ENCODE assay signal across 23 cellular contexts in the genomic region with DNA sequence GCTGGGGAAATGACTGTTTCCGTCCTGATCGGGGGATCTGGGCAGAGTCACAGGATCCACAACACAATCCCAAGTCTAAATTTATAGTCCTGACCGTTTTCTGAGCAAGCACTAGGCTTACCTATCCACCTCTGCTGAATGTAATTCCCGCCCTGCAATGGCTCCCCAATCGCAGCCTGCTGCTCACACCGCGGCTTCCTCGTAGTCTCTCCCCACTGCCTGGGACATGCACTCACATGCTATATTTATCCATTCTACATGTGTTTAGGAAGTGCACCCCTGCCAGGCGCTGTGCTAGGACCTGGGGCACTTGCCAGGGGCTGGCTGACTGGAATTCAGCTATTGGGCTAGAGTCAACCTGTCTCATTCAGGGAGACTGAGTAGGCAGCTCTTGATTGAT.
DNase-seq lines count a peak whose midpoint lies in the region; ATAC-seq, FAIRE-seq and TF ChIP-seq lines count a peak whose summit lies in the region.
"Had no signal": no experiment of that assay in that cellular context is flagged by ENCODE, and none has a peak within 500 bp of the region (broad histone marks: within the 10 kb centered on the region; RNA-seq: fewer than 3 reads in every experiment).

No MANE protein-coding gene starts in this region.

- no peaks in the 10 kb centered on the region for H3F3A ChIP-seq in PC-9 (ENCODE audit: insufficient read depth, low read depth)

- peaks cover 12% of the 10 kb centered on the region for H3K4me1 ChIP-seq in PC-9 (replicated peaks; ENCODE audit: insufficient read depth)
- H3K4me1 ChIP-seq in kidney (ENCODE audit: control insufficient read depth in 1 of 2, insufficient read depth in 1 of 2, low read depth in 1 of 2, low read length in 2 of 2) = no peaks in the 10 kb centered on the region
- no peaks in the 10 kb centered on the region for H3K4me1 ChIP-seq in lower lobe of right lung
- H3K4me1 ChIP-seq in right lobe of liver = no peaks in the 10 kb centered on the region

- TF ChIP-seq CTCF in PC-9 (conservative IDR thresholded peaks at IDR 0.05) (no peak), kidney (IDR thresholded peaks at IDR 0.05; ENCODE audit: borderline replicate concordance, extremely low read depth, insufficient read depth) (no peak), lower lobe of right lung (IDR thresholded peaks at IDR 0.05) (no peak), right lobe of liver (IDR thresholded peaks at IDR 0.05) (no peak)

- H3K9me3 ChIP-seq in PC-9 (ENCODE audit: insufficient read depth, low read depth) (no peaks in the 10 kb centered on the region), kidney (ENCODE audit: control insufficient read depth in 1 of 2, low read length in 2 of 2) (no peaks in the 10 kb centered on the region), lower lobe of right lung (no peaks in the 10 kb centered on the region), right lobe of liver (no peaks in the 10 kb centered on the region)

- H2AFZ ChIP-seq in PC-9 = no peak overlapping the region

- H3K4me3 Mint-ChIP-seq in stimulated activated memory B cell treated with anti-CD40 and anti-IgM and Interleukin-4, amounts not matched to agents 10 μg/mL and 1 μg/mL and 100 μg/mL, for 72 hours = no peak overlapping the region
- H3K4me3 Mint-ChIP-seq: B cell; CD4-positive, CD25-positive, alpha-beta regulatory T cell had no signal

- no peaks in the 10 kb centered on the region for H3K79me2 ChIP-seq in PC-9 (ENCODE audit: low read depth)

- DNase-seq in NCI-H1694 (lab: John Stamatoyannopoulos, UW) (peak; percentile 20), PC-9 (no peak), kidney (peak; percentile 46), lower lobe of right lung (no peak), right lobe of liver (no peak), T-helper 1 cell (no peak)
- DNase-seq: CD4-positive, CD25-positive, alpha-beta regulatory T cell; GOT3; HCEC 1CT; IMR-90; KG1; MM.1S; NCI-H2081; NCI-H2171 treated with DMSO at 0.1 percent for 48 hours; NCI-H345; NCI-H524; NCI-H774; RPMI8226; SHP77 had no signal

- intact Hi-C loops in PC-9 (cut with micrococcal nuclease; ENCODE audit: unreplicated experiment) (no loop called here), kidney (cut with DNase I) (no loop called here), lower lobe of right lung (cut with DNase I) (no loop called here), right lobe of liver (cut with DNase I) (no loop called here)

- no TSS peak for BruUV-seq in PC-9 (replicated peaks; lab: Mats Ljungman, UMichigan)

- no peak for ATAC-seq in lower lobe of right lung
- ATAC-seq in right lobe of liver = no peak
- ATAC-seq in stimulated activated memory B cell treated with anti-CD40 and anti-IgM and Interleukin-4, amounts not matched to agents 10 μg/mL and 1 μg/mL and 100 μg/mL, for 72 hours = no peak

- POLR2A ChIA-PET in PC-9 (lab: Charles Lee; ENCODE audit: unreplicated experiment) = no interaction called here

- H3K4me1 Mint-ChIP-seq in stimulated activated memory B cell treated with anti-CD40 and anti-IgM and Interleukin-4, amounts not matched to agents 10 μg/mL and 1 μg/mL and 100 μg/mL, for 72 hours = no peaks in the 10 kb centered on the region
- H3K4me1 Mint-ChIP-seq: B cell; CD4-positive, CD25-positive, alpha-beta regulatory T cell had no signal

- H3K36me3 ChIP-seq in PC-9 (ENCODE audit: low read depth) = no peaks in the 10 kb centered on the region
- no peaks in the 10 kb centered on the region for H3K36me3 ChIP-seq in kidney (ENCODE audit: control insufficient read depth in 1 of 2, insufficient read depth in 2 of 2, low read length in 2 of 2)
- H3K36me3 ChIP-seq in lower lobe of right lung = no peaks in the 10 kb centered on the region
- no peaks in the 10 kb centered on the region for H3K36me3 ChIP-seq in right lobe of liver

- H3K36me3 Mint-ChIP-seq in stimulated activated memory B cell treated with anti-CD40 and anti-IgM and Interleukin-4, amounts not matched to agents 10 μg/mL and 1 μg/mL and 100 μg/mL, for 72 hours = no peaks in the 10 kb centered on the region
- H3K36me3 Mint-ChIP-seq: CD4-positive, CD25-positive, alpha-beta regulatory T cell had no signal

- peaks cover 60% of the 10 kb centered on the region for H3K27me3 Mint-ChIP-seq in stimulated activated memory B cell treated with anti-CD40 and anti-IgM and Interleukin-4, amounts not matched to agents 10 μg/mL and 1 μg/mL and 100 μg/mL, for 72 hours

- H3K4me2 ChIP-seq in PC-9 = peak overlapping the region; percentile 42; the same call in 1 of the 2 replicates

- no peak for FAIRE-seq in kidney (lab: Jason Lieb, UNC)
- FAIRE-seq: D721Med, GM18507 had no signal

- CTCF ChIA-PET in PC-9 (lab: Charles Lee) = no interaction called here

- H3K27me3 ChIP-seq in PC-9 (ENCODE audit: insufficient read depth, low read depth) = peaks cover 11% of the 10 kb centered on the region
- peaks cover 12% of the 10 kb centered on the region for H3K27me3 ChIP-seq in lower lobe of right lung (ENCODE audit: low read depth)
- H3K27me3 ChIP-seq in right lobe of liver = no peaks in the 10 kb centered on the region

- 69% methylated on average over 8 of the region's 9 CpGs for WGBS in right lobe of liver (ENCODE audit: insufficient coverage, low coverage, low lambda C conversion rate, missing lambda C conversion rate)

- H3K27ac Mint-ChIP-seq in stimulated activated memory B cell treated with anti-CD40 and anti-IgM and Interleukin-4, amounts not matched to agents 10 μg/mL and 1 μg/mL and 100 μg/mL, for 72 hours = no peak overlapping the region
- H3K27ac Mint-ChIP-seq: B cell had no signal

- no peak overlapping the region for H3K4me3 ChIP-seq in PC-9
- H3K4me3 ChIP-seq in kidney (ENCODE audit: low read length in 2 of 2) = no peak overlapping the region
- no peak overlapping the region for H3K4me3 ChIP-seq in lower lobe of right lung
- no peak overlapping the region for H3K4me3 ChIP-seq in right lobe of liver

- H3K9me3 Mint-ChIP-seq in stimulated activated memory B cell treated with anti-CD40 and anti-IgM and Interleukin-4, amounts not matched to agents 10 μg/mL and 1 μg/mL and 100 μg/mL, for 72 hours = no peaks in the 10 kb centered on the region

- no peaks in the 10 kb centered on the region for H4K20me1 ChIP-seq in PC-9 (ENCODE audit: insufficient read depth)

- H3K9me2 ChIP-seq in PC-9 (ENCODE audit: insufficient read depth) = no peaks in the 10 kb centered on the region; the same call in 1 of the 2 replicates

- H3K9ac ChIP-seq in kidney (ENCODE audit: low read length in 2 of 2) = no peak overlapping the region

- H3K27ac ChIP-seq in PC-9 (no peak overlapping the region), kidney (ENCODE audit: low read depth in 2 of 2, low read length in 2 of 2) (no peak overlapping the region), lower lobe of right lung (no peak overlapping the region), right lobe of liver (no peak overlapping the region)

- TF ChIP-seq POLR2A in right lobe of liver (IDR thresholded peaks at IDR 0.05) = no peak

Comparison
In these comparisons a context has a peak if more than half of its experiments do, and no peak if none do; other contexts are left out.
1. DNase-seq: peak in NCI-H1694 (single experiment) and kidney (single experiment); none in PC-9 (0 of 2), lower lobe of right lung (single experiment), right lobe of liver (0 of 3) and T-helper 1 cell (0 of 5).